ENCODE assay signal across 26 cellular contexts in genomic region chr19:10084803-10085202, GRCh38. TPM values are rescaled to one million over a fixed set of nuclear protein-coding genes. Genes with fewer than 3 reads are reported as not detected.
DNase-seq lines count a peak whose midpoint lies in the region; ATAC-seq, FAIRE-seq and TF ChIP-seq lines count a peak whose summit lies in the region.
"Had no signal": no experiment of that assay in that cellular context is flagged by ENCODE, and none has a peak within 500 bp of the region (broad histone marks: within the 10 kb centered on the region; RNA-seq: fewer than 3 reads in every experiment).

No MANE protein-coding gene starts in this region.

- no peak for ATAC-seq in GM23338
- ATAC-seq: activated CD8-positive, alpha-beta memory T cell treated with anti-CD3 and anti-CD28 coated beads, Interleukin-2, amount 10 ng/mL, durations not matched to agents 7 days and 5 days; stimulated activated naive CD8-positive, alpha-beta T cell treated with anti-CD3 and anti-CD28 coated beads, Interleukin-15, Interleukin-2, amounts not matched to agents 100 U/mL and 50 U/mL, for 24 hours had no signal

- POLR2A ChIA-PET in activated CD4-positive, alpha-beta memory T cell treated with anti-CD3 and anti-CD28 coated beads, Interleukin-2, amount 10 ng/mL, durations not matched to agents 7 days and 5 days (lab: Charles Lee): interaction anchor here (0.6 to 4.6 kb wide), 4 partner anchors 11 to 1277 kb away, joined by 3 to 21 read pairs (median 4); no protein-coding TSS in a partner anchor
- POLR2A ChIA-PET in activated CD4-positive, alpha-beta memory T cell treated with anti-CD3 and anti-CD28 coated beads for 36 hours (lab: Charles Lee): interaction anchor here (1.5 kb wide), 1 partner anchor 29 kb away, joined by 4 read pairs; no protein-coding TSS in a partner anchor
- POLR2A ChIA-PET in RWPE1 (lab: Yijun Ruan, JAX; ENCODE audit: low non-redundant PET): no interaction called here

- CTCF ChIA-PET in activated CD4-positive, alpha-beta memory T cell treated with anti-CD3 and anti-CD28 coated beads, Interleukin-2, amount 10 ng/mL, durations not matched to agents 7 days and 5 days (lab: Charles Lee): interaction anchor here (1.1 kb wide), 1 partner anchor 14 kb away, joined by 3 read pairs; no protein-coding TSS in a partner anchor
- CTCF ChIA-PET in activated CD4-positive, alpha-beta memory T cell treated with anti-CD3 and anti-CD28 coated beads for 36 hours (lab: Charles Lee): interaction anchor here (0.6 to 2.4 kb wide), 2 partner anchors 9 to 57 kb away, joined by 3 to 7 read pairs; no protein-coding TSS in a partner anchor
- CTCF ChIA-PET in RWPE1 (lab: Yijun Ruan, JAX): interaction anchor here (0.7 kb wide), 1 partner anchor 316 kb away, joined by 4 read pairs; no protein-coding TSS in a partner anchor

- no peak overlapping the region for H3K9ac ChIP-seq in astrocyte (ENCODE audit: low read length)

- intact Hi-C loops in activated CD4-positive, alpha-beta memory T cell treated with anti-CD3 and anti-CD28 coated beads for 36 hours (cut with micrococcal nuclease): no loop called here
- intact Hi-C loops in spleen (cut with DNase I; ENCODE audit: low total_unique reads): no loop called here

- peak overlapping the region; percentile 16 for H3K27ac Mint-ChIP-seq in activated CD4-positive, alpha-beta memory T cell treated with anti-CD3 and anti-CD28 coated beads, Interleukin-2, amount 10 ng/mL, durations not matched to agents 7 days and 5 days
- H3K27ac Mint-ChIP-seq in activated CD4-positive, alpha-beta memory T cell treated with anti-CD3 and anti-CD28 coated beads for 36 hours: no peak overlapping the region
- H3K27ac Mint-ChIP-seq in GM23338: no peak overlapping the region
- no peak overlapping the region for H3K27ac Mint-ChIP-seq in astrocyte (ENCODE audit: unreplicated experiment)
- H3K27ac Mint-ChIP-seq in neural crest cell (ENCODE audit: unreplicated experiment): no peak overlapping the region

- H3K36me3 ChIP-seq in GM23338 (ENCODE audit: insufficient read depth): no peaks in the 10 kb centered on the region
- no peaks in the 10 kb centered on the region for H3K36me3 ChIP-seq in astrocyte (ENCODE audit: insufficient read depth, low read length)
- peaks cover 0 to 15% (median 9%) of the 10 kb centered on the region in 6 donors for H3K36me3 ChIP-seq in spleen
- H3K36me3 ChIP-seq: breast epithelium had no signal

- H3K4me2 ChIP-seq in GM23338 (no peak overlapping the region), astrocyte (ENCODE audit: low read length) (no peak overlapping the region)

- peaks cover 3% of the 10 kb centered on the region for H3K27me3 Mint-ChIP-seq in activated CD4-positive, alpha-beta memory T cell treated with anti-CD3 and anti-CD28 coated beads, Interleukin-2, amount 10 ng/mL, durations not matched to agents 7 days and 5 days
- H3K27me3 Mint-ChIP-seq in activated CD4-positive, alpha-beta memory T cell treated with anti-CD3 and anti-CD28 coated beads for 36 hours: no peaks in the 10 kb centered on the region
- peaks cover 11% of the 10 kb centered on the region for H3K27me3 Mint-ChIP-seq in GM23338 (ENCODE audit: insufficient read depth, low read depth, poor library complexity)
- peaks cover 31% of the 10 kb centered on the region for H3K27me3 Mint-ChIP-seq in astrocyte (ENCODE audit: low read depth, unreplicated experiment)
- H3K27me3 Mint-ChIP-seq in neural crest cell (ENCODE audit: low read depth): peaks cover 67% of the 10 kb centered on the region

- H3K4me1 ChIP-seq in GM23338 (ENCODE audit: insufficient read depth): no peaks in the 10 kb centered on the region; the same call in 1 of the 2 replicates
- H3K4me1 ChIP-seq in astrocyte (ENCODE audit: insufficient read depth, low read length): no peaks in the 10 kb centered on the region
- H3K4me1 ChIP-seq in spleen: peaks cover 0 to 23% (median 17%) of the 10 kb centered on the region in 6 donors
- H3K4me1 ChIP-seq: breast epithelium had no signal

- H4K20me1 ChIP-seq in GM23338 (replicated peaks; ENCODE audit: insufficient read depth) (peaks cover 8% of the 10 kb centered on the region; the same call in 1 of the 2 replicates), astrocyte (ENCODE audit: insufficient read depth, low read length) (no peaks in the 10 kb centered on the region)

- H2AFZ ChIP-seq in GM23338 (no peak overlapping the region), astrocyte (ENCODE audit: low read depth, low read length) (no peak overlapping the region)

- WGBS in spleen, 5 donors: 77 to 85% (median 83%) methylated on average over 3 of the region's 3 CpGs

- no peak for TF ChIP-seq POLR2A in spleen (IDR thresholded peaks at IDR 0.05)

- H3K27ac ChIP-seq in GM23338 (ENCODE audit: low read depth): no peak overlapping the region
- no peak overlapping the region for H3K27ac ChIP-seq in astrocyte (ENCODE audit: low read depth, low read length)
- H3K27ac ChIP-seq in spleen: peak overlapping the region in 1 of 8 donors; percentile 94
- H3K27ac ChIP-seq in RWPE1: no peak overlapping the region

- H3K27me3 ChIP-seq in GM23338 (ENCODE audit: insufficient read depth): no peaks in the 10 kb centered on the region
- no peaks in the 10 kb centered on the region for H3K27me3 ChIP-seq in astrocyte (ENCODE audit: insufficient read depth, low read length)
- no peaks in the 10 kb centered on the region for H3K27me3 ChIP-seq in spleen (replicated peaks in 1 of 7)
- H3K27me3 ChIP-seq: breast epithelium had no signal

- H3K9me3 ChIP-seq in astrocyte (ENCODE audit: insufficient read depth, low read depth, low read length) (no peaks in the 10 kb centered on the region), spleen (no peaks in the 10 kb centered on the region)
- H3K9me3 ChIP-seq: breast epithelium had no signal

- H3K4me3 ChIP-seq in GM23338 (no peak overlapping the region), astrocyte (ENCODE audit: insufficient read depth, low read depth, low read length) (no peak overlapping the region), spleen (no peak overlapping the region)

- no peaks in the 10 kb centered on the region for H3K9me3 Mint-ChIP-seq in activated CD4-positive, alpha-beta memory T cell treated with anti-CD3 and anti-CD28 coated beads, Interleukin-2, amount 10 ng/mL, durations not matched to agents 7 days and 5 days
- no peaks in the 10 kb centered on the region for H3K9me3 Mint-ChIP-seq in activated CD4-positive, alpha-beta memory T cell treated with anti-CD3 and anti-CD28 coated beads for 36 hours
- H3K9me3 Mint-ChIP-seq in GM23338: no peaks in the 10 kb centered on the region
- H3K9me3 Mint-ChIP-seq in astrocyte (ENCODE audit: unreplicated experiment): peaks cover 1% of the 10 kb centered on the region
- no peaks in the 10 kb centered on the region for H3K9me3 Mint-ChIP-seq in neural crest cell
- H3K9me3 Mint-ChIP-seq: dendritic cell treated with granulocyte-macrophage colony-stimulating factor and Interleukin-4, amounts not matched to agents 40 ng/mL and 50 ng/mL, for 4 days had no signal

- H3K9me2 ChIP-seq in GM23338 (ENCODE audit: insufficient read depth): no peaks in the 10 kb centered on the region

- H3K79me2 ChIP-seq in GM23338 (replicated peaks; ENCODE audit: insufficient read depth): no peaks in the 10 kb centered on the region
- H3K79me2 ChIP-seq in astrocyte (ENCODE audit: insufficient read depth, low read length): no peaks in the 10 kb centered on the region

- no peak for DNase-seq in activated CD4-positive, alpha-beta memory T cell treated with anti-CD3 and anti-CD28 coated beads, Interleukin-2, amount 10 ng/mL, durations not matched to agents 7 days and 5 days
- no peak for DNase-seq in activated CD4-positive, alpha-beta memory T cell treated with anti-CD3 and anti-CD28 coated beads for 36 hours
- DNase-seq in GM23338 (ENCODE audit: low spot score) (no peak), astrocyte (ENCODE audit: low read depth) (no peak), neural crest cell (ENCODE audit: low read depth, low spot score) (no peak), NCI-H1436 (lab: John Stamatoyannopoulos, UW) (no peak), spleen (no peak), RWPE1 (ENCODE audit: low spot score) (no peak)
- DNase-seq: activated CD8-positive, alpha-beta memory T cell treated with anti-CD3 and anti-CD28 coated beads, Interleukin-2, amount 10 ng/mL, durations not matched to agents 7 days and 5 days; C1 segment of cervical spinal cord; DMS53; KBM-7; left cardiac atrium; MV-4-11; NCI-H2029; NCI-H446 treated with DMSO at 0.1 percent for 48 hours; occipital lobe; right cardiac atrium; stimulated activated naive CD8-positive, alpha-beta T cell treated with anti-CD3 and anti-CD28 coated beads, Interleukin-15, Interleukin-2, amounts not matched to agents 100 U/mL and 50 U/mL, for 24 hours; trophoblast cell had no signal

- peaks cover 19% of the 10 kb centered on the region for H3K36me3 Mint-ChIP-seq in activated CD4-positive, alpha-beta memory T cell treated with anti-CD3 and anti-CD28 coated beads, Interleukin-2, amount 10 ng/mL, durations not matched to agents 7 days and 5 days (ENCODE audit: low read depth)
- H3K36me3 Mint-ChIP-seq in activated CD4-positive, alpha-beta memory T cell treated with anti-CD3 and anti-CD28 coated beads for 36 hours: peaks cover 11% of the 10 kb centered on the region
- H3K36me3 Mint-ChIP-seq in GM23338 (ENCODE audit: low read depth) (peaks cover under 1% of the 10 kb centered on the region), astrocyte (ENCODE audit: low read depth, unreplicated experiment) (peaks cover 10% of the 10 kb centered on the region), neural crest cell (ENCODE audit: low read depth) (no peaks in the 10 kb centered on the region)

- H3F3A ChIP-seq in GM23338 (replicated peaks; ENCODE audit: low read depth): no peaks in the 10 kb centered on the region

- FAIRE-seq in astrocyte (lab: Jason Lieb, UNC): no peak
- FAIRE-seq: frontal cortex, H1 had no signal

- H3K4me1 Mint-ChIP-seq in activated CD4-positive, alpha-beta memory T cell treated with anti-CD3 and anti-CD28 coated beads, Interleukin-2, amount 10 ng/mL, durations not matched to agents 7 days and 5 days: peaks cover 14% of the 10 kb centered on the region
- peaks cover 12% of the 10 kb centered on the region for H3K4me1 Mint-ChIP-seq in activated CD4-positive, alpha-beta memory T cell treated with anti-CD3 and anti-CD28 coated beads for 36 hours (ENCODE audit: low read depth)
- no peaks in the 10 kb centered on the region; the same call in 2 of the 3 replicates for H3K4me1 Mint-ChIP-seq in GM23338
- H3K4me1 Mint-ChIP-seq in astrocyte (ENCODE audit: low read depth, unreplicated experiment): no peaks in the 10 kb centered on the region
- H3K4me1 Mint-ChIP-seq in neural crest cell: no peaks in the 10 kb centered on the region

- peak overlapping the region; percentile 85 for H3K4me3 Mint-ChIP-seq in activated CD4-positive, alpha-beta memory T cell treated with anti-CD3 and anti-CD28 coated beads, Interleukin-2, amount 10 ng/mL, durations not matched to agents 7 days and 5 days
- H3K4me3 Mint-ChIP-seq in activated CD4-positive, alpha-beta memory T cell treated with anti-CD3 and anti-CD28 coated beads for 36 hours: no peak overlapping the region
- H3K4me3 Mint-ChIP-seq in GM23338 (peak overlapping the region; percentile 81; the same call in 1 of the 3 replicates), astrocyte (ENCODE audit: unreplicated experiment) (peak overlapping the region; percentile 85), neural crest cell (peak overlapping the region; percentile 84)

- no peak for TF ChIP-seq CTCF in GM23338 (conservative IDR thresholded peaks at IDR 0.05; ENCODE audit: low read depth in 2 of 2)
- no peak for TF ChIP-seq CTCF in astrocyte (IDR thresholded peaks at IDR 0.05; ENCODE audit: insufficient read depth, low read depth, low read length)
- TF ChIP-seq CTCF in neural crest cell (conservative IDR thresholded peaks at IDR 0.05): no peak
- TF ChIP-seq CTCF in spleen (IDR thresholded peaks at IDR 0.05 in 8 of 11, conservative IDR thresholded peaks at IDR 0.05 in 3 of 11): no peak
- no peak for TF ChIP-seq CTCF in RWPE1 (conservative IDR thresholded peaks at IDR 0.05; ENCODE audit: low read depth)

RNA-seq across cellular contexts. Expression of gene SHFL, which starts 1.3 kb away (rescaled TPM):
- total RNA-seq in activated CD4-positive, alpha-beta memory T cell treated with anti-CD3 and anti-CD28 coated beads, Interleukin-2, amount 10 ng/mL, durations not matched to agents 7 days and 5 days: 100 to 1,000 TPM; 103 to 108 TPM
- total RNA-seq in activated CD4-positive, alpha-beta memory T cell treated with anti-CD3 and anti-CD28 coated beads for 36 hours: 10 to 100 TPM; 53.5 to 62.9 TPM
- total RNA-seq in GM23338 (2014; rRNA removed; shearing (Covaris generic)): 21.9 and 31.7 TPM in 2 replicates
- polyA plus RNA-seq in GM23338 (2016; fragmentation: Nextera tagmentation; extraction: Ambion mirVana) (32.1 and 33.6 TPM in 2 replicates), spleen (10 to 100 TPM; 33.0 to 55.8 (median 42.6) TPM)
- total RNA-seq in astrocyte (73.5 and 86.8 TPM in 2 replicates), neural crest cell (0.89 and 0.93 TPM in 2 replicates), spleen (10 to 100 TPM; 52.2 to 65.6 (median 57.8) TPM)

RNA-seq across cellular contexts. Expression of gene ANGPTL6, which starts 17.7 kb away (rescaled TPM):
- 1 to 10 TPM; 2.4 TPM for total RNA-seq in activated CD4-positive, alpha-beta memory T cell treated with anti-CD3 and anti-CD28 coated beads, Interleukin-2, amount 10 ng/mL, durations not matched to agents 7 days and 5 days
- total RNA-seq in activated CD4-positive, alpha-beta memory T cell treated with anti-CD3 and anti-CD28 coated beads for 36 hours: 10 to 100 TPM; 11.8 to 12.4 TPM
- not detected in 2 replicates for total RNA-seq in GM23338 (2014; rRNA removed; shearing (Covaris generic))
- 0.17 TPM in 1 of 2 replicates, not detected in the other for polyA plus RNA-seq in GM23338 (2016; fragmentation: Nextera tagmentation; extraction: Ambion mirVana)
- 0.24 TPM in 1 of 2 replicates, not detected in the other for total RNA-seq in astrocyte
- total RNA-seq in neural crest cell: not detected in 2 replicates
- 1 to 10 TPM; 1.4 to 4.8 (median 3.4) TPM for total RNA-seq in spleen
- polyA plus RNA-seq in spleen: 10 to 100 TPM; 10.6 to 18.4 (median 12.6) TPM
- total RNA-seq: A673, frontal cortex, H1, right cardiac atrium, RPMI7951 had no signal

RNA-seq across cellular contexts. Expression of gene PPAN, which starts 21.4 kb away (rescaled TPM):
- 10 to 100 TPM; 74.3 to 75.6 TPM for total RNA-seq in activated CD4-positive, alpha-beta memory T cell treated with anti-CD3 and anti-CD28 coated beads, Interleukin-2, amount 10 ng/mL, durations not matched to agents 7 days and 5 days
- 100 to 1,000 TPM in 1 of 2 experiments, 10 to 100 TPM in 1; 99.2 to 107 TPM for total RNA-seq in activated CD4-positive, alpha-beta memory T cell treated with anti-CD3 and anti-CD28 coated beads for 36 hours
- total RNA-seq in GM23338 (2014; rRNA removed; shearing (Covaris generic)): 56.5 and 71.8 TPM in 2 replicates
- polyA plus RNA-seq in GM23338 (2016; fragmentation: Nextera tagmentation; extraction: Ambion mirVana) (76.9 and 81.9 TPM in 2 replicates), spleen (10 to 100 TPM; 46.1 to 90.2 (median 60.3) TPM)
- total RNA-seq in astrocyte (54.2 and 55.6 TPM in 2 replicates), neural crest cell (77.8 and 84.5 TPM in 2 replicates), spleen (10 to 100 TPM; 26.8 to 52.1 (median 40.9) TPM)

RNA-seq across cellular contexts. Expression of gene P2RY11, which starts 26.7 kb away (rescaled TPM):
- total RNA-seq in activated CD4-positive, alpha-beta memory T cell treated with anti-CD3 and anti-CD28 coated beads, Interleukin-2, amount 10 ng/mL, durations not matched to agents 7 days and 5 days: 10 to 100 TPM; 33.2 to 33.5 TPM
- 10 to 100 TPM; 28.4 to 29.6 TPM for total RNA-seq in activated CD4-positive, alpha-beta memory T cell treated with anti-CD3 and anti-CD28 coated beads for 36 hours
- 1.2 and 4.0 TPM in 2 replicates for total RNA-seq in GM23338 (2014; rRNA removed; shearing (Covaris generic))
- polyA plus RNA-seq in GM23338 (2016; fragmentation: Nextera tagmentation; extraction: Ambion mirVana) (3.4 and 4.3 TPM in 2 replicates), spleen (10 to 100 TPM in 2 of 3 donors, 1 to 10 TPM in 1; 7.9 to 18.2 (median 14.7) TPM)
- total RNA-seq in astrocyte (19.3 and 22.8 TPM in 2 replicates), neural crest cell (25.9 and 26.9 TPM in 2 replicates), spleen (10 to 100 TPM; 10.9 to 24.2 (median 18.2) TPM)

RNA-seq across cellular contexts. Expression of gene EIF3G, which starts 34.9 kb away (rescaled TPM):
- 100 to 1,000 TPM; 202 to 203 TPM for total RNA-seq in activated CD4-positive, alpha-beta memory T cell treated with anti-CD3 and anti-CD28 coated beads, Interleukin-2, amount 10 ng/mL, durations not matched to agents 7 days and 5 days
- total RNA-seq in activated CD4-positive, alpha-beta memory T cell treated with anti-CD3 and anti-CD28 coated beads for 36 hours: 100 to 1,000 TPM; 218 to 245 TPM
- 299 and 328 TPM in 2 replicates for total RNA-seq in GM23338 (2014; rRNA removed; shearing (Covaris generic))
- polyA plus RNA-seq in GM23338 (2016; fragmentation: Nextera tagmentation; extraction: Ambion mirVana) (238 and 244 TPM in 2 replicates), spleen (100 to 1,000 TPM; 200 to 262 (median 213) TPM)
- total RNA-seq in astrocyte (207 and 215 TPM in 2 replicates), neural crest cell (210 and 224 TPM in 2 replicates), spleen (100 to 1,000 TPM; 165 to 209 (median 194) TPM)

Comparison
In these comparisons a context has a peak if more than half of its experiments do, and no peak if none do; other contexts are left out.
1. RNA of gene SHFL, which starts 1.3 kb away (total RNA-seq): 103 to 108 TPM in activated CD4-positive, alpha-beta memory T cell treated with anti-CD3 and anti-CD28 coated beads, Interleukin-2, amount 10 ng/mL, durations not matched to agents 7 days and 5 days, 73.5 to 86.8 TPM in astrocyte, 53.5 to 62.9 TPM in activated CD4-positive, alpha-beta memory T cell treated with anti-CD3 and anti-CD28 coated beads for 36 hours, 52.2 to 65.6 TPM in spleen and 21.9 to 31.7 TPM in GM23338; 0.89 to 0.93 TPM in neural crest cell; every median in the first group is over 10 times any median in the second.